2 cellular contexts compared by ENCODE assay signal in the genomic region with DNA sequence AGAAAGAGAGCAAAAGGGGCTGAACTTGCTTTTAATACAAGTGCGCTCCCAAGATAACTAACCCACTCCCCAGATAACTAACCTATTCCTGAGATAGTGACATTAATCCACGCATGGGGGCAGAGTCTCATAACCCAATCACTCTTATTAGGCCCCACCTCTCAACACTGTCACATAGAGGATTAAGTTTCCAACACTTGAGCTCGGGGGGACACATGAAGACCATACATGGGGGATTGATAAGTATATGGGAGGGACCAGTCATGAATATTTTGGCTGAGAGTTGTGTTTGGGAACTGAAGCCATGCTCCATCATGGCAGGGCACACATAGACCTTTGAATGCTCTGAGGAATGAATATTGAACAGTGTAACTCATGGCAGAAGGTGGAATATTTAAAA.
A peak's percentile ranks its signal among the peaks of the same experiment; 100 is the strongest.
DNase-seq lines count a peak whose midpoint lies in the region; TF ChIP-seq lines count a peak whose summit lies in the region.
"Not testable (repeated sequence)": the region's sequence is repeated elsewhere in the genome, so short reads cannot be mapped to it uniquely, and the experiment has no call there.

No MANE protein-coding gene starts in this region.

- not testable (repeated sequence) for TF ChIP-seq POLR2A in esophagus muscularis mucosa (IDR thresholded peaks at IDR 0.05; ENCODE audit: low read depth)

- peaks cover 0 to 54% (median 29%) of the 10 kb centered on the region in 4 donors for H3K9me3 ChIP-seq in esophagus muscularis mucosa

- H3K36me3 ChIP-seq in esophagus muscularis mucosa, result not testable (repeated sequence)

- intact Hi-C loops in esophagus muscularis mucosa (cut with DNase I); cardiac septum (cut with DNase I): not testable (repeated sequence)

- not testable (repeated sequence) for H3K4me1 ChIP-seq in esophagus muscularis mucosa

- DNase-seq in esophagus muscularis mucosa (ENCODE audit: extremely low spot score) (peak; percentile 91), cardiac septum (ENCODE audit: low spot score) (peak; percentile 49)

- H3K27me3 ChIP-seq in esophagus muscularis mucosa, result not testable (repeated sequence)

- 60% methylated on average over 3 of the region's 3 CpGs for WGBS in esophagus muscularis mucosa

- TF ChIP-seq CTCF in esophagus muscularis mucosa (IDR thresholded peaks at IDR 0.05), result not testable (repeated sequence)

- not testable (repeated sequence) for H3K27ac ChIP-seq in esophagus muscularis mucosa (replicated peaks in 1 of 4)

- H3K4me3 ChIP-seq in esophagus muscularis mucosa, result not testable (repeated sequence)

- TF ChIP-seq EP300 in esophagus muscularis mucosa (IDR thresholded peaks at IDR 0.05), result not testable (repeated sequence)
